Comparison of ENCODE assay signal across 8 cellular contexts in the genomic region with DNA sequence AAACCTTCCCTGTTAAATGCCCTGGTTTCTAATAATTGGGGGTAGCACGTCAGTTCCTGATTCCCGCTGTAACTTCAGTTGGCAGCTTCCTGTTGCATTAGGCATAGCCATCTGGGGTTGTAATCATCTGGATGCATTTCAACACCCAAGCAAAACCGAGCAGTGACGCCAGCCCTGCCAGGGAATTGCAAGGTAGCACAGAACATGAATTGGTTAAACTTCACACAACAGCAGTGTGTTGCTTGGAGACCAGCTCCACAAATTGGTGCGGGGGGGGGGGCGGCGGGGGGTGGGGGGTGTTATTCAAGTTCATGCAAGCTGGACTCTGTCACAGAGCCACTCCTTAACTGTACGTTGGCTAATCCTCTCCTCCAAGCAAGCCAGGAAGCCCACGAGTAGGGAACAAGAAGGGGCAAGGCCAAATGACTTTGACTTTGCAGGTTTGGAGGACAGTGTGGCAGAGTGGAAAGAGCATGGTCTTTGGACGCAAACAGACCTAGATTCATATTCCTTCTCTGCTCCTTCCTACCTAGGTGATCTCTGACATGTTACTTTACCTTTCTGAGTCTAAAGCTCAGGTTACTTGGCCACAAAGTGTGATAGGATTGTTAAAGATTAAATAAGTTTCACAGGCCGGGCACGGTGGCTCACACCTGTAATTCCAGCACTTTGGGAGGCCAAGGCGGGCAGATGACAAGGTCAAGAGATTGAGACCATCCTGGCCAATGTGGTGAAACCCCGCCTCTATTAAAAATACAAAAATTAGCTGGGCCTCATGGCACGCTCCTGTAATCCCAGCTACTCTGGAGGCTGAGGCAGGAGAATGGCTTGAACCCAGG. TPM values are rescaled to one million over a fixed set of nuclear protein-coding genes. Genes with fewer than 3 reads are reported as not detected.
DNase-seq lines count a peak whose midpoint lies in the region; ATAC-seq and TF ChIP-seq lines count a peak whose summit lies in the region.

No MANE protein-coding gene starts in this region.

- intact Hi-C loops in Caco-2 (cut with micrococcal nuclease; ENCODE audit: unreplicated experiment) (no loop called here), left cardiac atrium (cut with DNase I) (loop anchor here in 1 of 2 donors (10.0 kb wide), 1 partner anchor 265 kb away; no protein-coding TSS in a partner anchor)

- H3K36me3 ChIP-seq in Caco-2 (ENCODE audit: control insufficient read depth, insufficient read depth, low read length) (no peaks in the 10 kb centered on the region), rectal smooth muscle tissue (ENCODE audit: control insufficient read depth, insufficient read depth, low read length) (no peaks in the 10 kb centered on the region)

- POLR2A ChIA-PET in Caco-2 (lab: Charles Lee) = no interaction called here

- no peaks in the 10 kb centered on the region for H3K9me3 Mint-ChIP-seq in Caco-2 (ENCODE audit: unreplicated experiment)
- H3K9me3 Mint-ChIP-seq in activated naive CD8-positive, alpha-beta T cell treated with anti-CD3 and anti-CD28 coated beads for 36 hours = peaks cover 3% of the 10 kb centered on the region

- H3K4me3 Mint-ChIP-seq in Caco-2 (ENCODE audit: unreplicated experiment) = no peak overlapping the region
- H3K4me3 Mint-ChIP-seq in activated naive CD8-positive, alpha-beta T cell treated with anti-CD3 and anti-CD28 coated beads for 36 hours = no peak overlapping the region

- H3K4me3 ChIP-seq in Caco-2 (ENCODE audit: low read depth, low read length) (no peak overlapping the region), rectal smooth muscle tissue (ENCODE audit: low read length) (peak overlapping the region; percentile 33)

- CTCF ChIA-PET in Caco-2 (lab: Charles Lee) = no interaction called here

- H3K4me1 ChIP-seq in Caco-2 (no peaks in the 10 kb centered on the region; the same call in 1 of the 2 replicates), rectal smooth muscle tissue (ENCODE audit: control insufficient read depth, insufficient read depth, low read length) (peaks cover 6% of the 10 kb centered on the region)

- DNase-seq in Caco-2 = peak; percentile 28 to 43
- peak; percentile 45 for DNase-seq in NCI-H1105 (lab: John Stamatoyannopoulos, UW)
- no peak for DNase-seq in activated naive CD8-positive, alpha-beta T cell treated with anti-CD3 and anti-CD28 coated beads for 36 hours
- DNase-seq in left cardiac atrium = peak; percentile 81
- DNase-seq in effector CD8-positive, alpha-beta T cell (lab: John Stamatoyannopoulos, UW) = no peak
- DNase-seq in activated CD8-positive, alpha-beta memory T cell treated with anti-CD3 and anti-CD28 coated beads, Interleukin-2, amount 50 U/mL, for 4 hours = no peak

- ATAC-seq in left cardiac atrium = peak; percentile 85 to 90
- ATAC-seq in GM19467 (IDR thresholded peaks at IDR 0.05; ENCODE audit: unreplicated experiment) = no peak

- BruUV-seq in Caco-2 (replicated peaks; lab: Mats Ljungman, UMichigan) = no TSS peak

- H3K9ac ChIP-seq in rectal smooth muscle tissue (ENCODE audit: low read length) = peak overlapping the region; percentile 17

- H3K27ac Mint-ChIP-seq in Caco-2 (ENCODE audit: unreplicated experiment) = peak overlapping the region; percentile 46
- H3K27ac Mint-ChIP-seq in activated naive CD8-positive, alpha-beta T cell treated with anti-CD3 and anti-CD28 coated beads for 36 hours = peak overlapping the region; percentile 77

- H3K27me3 Mint-ChIP-seq in Caco-2 (ENCODE audit: insufficient read depth, unreplicated experiment) = no peaks in the 10 kb centered on the region
- H3K27me3 Mint-ChIP-seq in activated naive CD8-positive, alpha-beta T cell treated with anti-CD3 and anti-CD28 coated beads for 36 hours = no peaks in the 10 kb centered on the region

- H3K27ac ChIP-seq in rectal smooth muscle tissue (ENCODE audit: low read depth, low read length) = peak overlapping the region; percentile 68

- no peaks in the 10 kb centered on the region for H3K9me3 ChIP-seq in Caco-2

- no peak for TF ChIP-seq CTCF in Caco-2 (IDR thresholded peaks at IDR 0.05; ENCODE audit: insufficient read depth in 1 of 2, low read depth in 1 of 2, low read length in 1 of 2, severe bottlenecking in 1 of 2, unreplicated experiment in 1 of 2)

- no peaks in the 10 kb centered on the region for H3K36me3 Mint-ChIP-seq in Caco-2 (ENCODE audit: insufficient read depth, unreplicated experiment)
- H3K36me3 Mint-ChIP-seq in activated naive CD8-positive, alpha-beta T cell treated with anti-CD3 and anti-CD28 coated beads for 36 hours = peaks cover 63% of the 10 kb centered on the region

- H3K4me1 Mint-ChIP-seq in Caco-2 (ENCODE audit: low read depth, unreplicated experiment) = peaks cover 9% of the 10 kb centered on the region
- H3K4me1 Mint-ChIP-seq in activated naive CD8-positive, alpha-beta T cell treated with anti-CD3 and anti-CD28 coated beads for 36 hours = peaks cover 31% of the 10 kb centered on the region

- H3K27me3 ChIP-seq in Caco-2 (replicated peaks; ENCODE audit: control insufficient read depth, insufficient read depth, low read length) (no peaks in the 10 kb centered on the region), rectal smooth muscle tissue (ENCODE audit: control insufficient read depth, insufficient read depth, low read length) (no peaks in the 10 kb centered on the region)

RNA-seq across cellular contexts. Expression of gene LAX1, which starts 4.7 kb away (rescaled TPM):
- total RNA-seq in Caco-2 (2022) = not detected in 2 replicates
- 10 to 100 TPM; 28.9 to 30.1 TPM for total RNA-seq in activated naive CD8-positive, alpha-beta T cell treated with anti-CD3 and anti-CD28 coated beads for 36 hours
- under 1 TPM; 0.26 to 0.50 TPM for total RNA-seq in left cardiac atrium

RNA-seq across cellular contexts. Expression of gene ZBED6, which starts 25.7 kb away (rescaled TPM):
- total RNA-seq in Caco-2 (2022) (19.9 and 20.5 TPM in 2 replicates), left cardiac atrium (10 to 100 TPM; 18.2 to 23.6 TPM)
- total RNA-seq in activated naive CD8-positive, alpha-beta T cell treated with anti-CD3 and anti-CD28 coated beads for 36 hours = 10 to 100 TPM; 11.5 to 12.5 TPM

RNA-seq across cellular contexts. Expression of gene ZC3H11A, which starts 25.7 kb away (rescaled TPM):
- total RNA-seq in Caco-2 (2022) = 66.7 and 71.1 TPM in 2 replicates
- total RNA-seq in activated naive CD8-positive, alpha-beta T cell treated with anti-CD3 and anti-CD28 coated beads for 36 hours = 10 to 100 TPM; 93.3 to 96.0 TPM
- total RNA-seq in left cardiac atrium = 10 to 100 TPM; 43.3 to 59.1 TPM

Comparison
In these comparisons a context has a peak if more than half of its experiments do, and no peak if none do; other contexts are left out.
1. DNase-seq: peak in Caco-2 (2 of 2), NCI-H1105 (single experiment) and left cardiac atrium (single experiment); none in activated naive CD8-positive, alpha-beta T cell treated with anti-CD3 and anti-CD28 coated beads for 36 hours (single experiment), effector CD8-positive, alpha-beta T cell (single experiment) and activated CD8-positive, alpha-beta memory T cell treated with anti-CD3 and anti-CD28 coated beads, Interleukin-2, amount 50 U/mL, for 4 hours (single experiment).
2. RNA of gene LAX1, which starts 4.7 kb away (total RNA-seq): 28.9 to 30.1 TPM in activated naive CD8-positive, alpha-beta T cell treated with anti-CD3 and anti-CD28 coated beads for 36 hours; 0.26 to 0.50 TPM in left cardiac atrium and not detected in Caco-2; every median in the first group is over 10 times any median in the second.